In the genomic region with DNA sequence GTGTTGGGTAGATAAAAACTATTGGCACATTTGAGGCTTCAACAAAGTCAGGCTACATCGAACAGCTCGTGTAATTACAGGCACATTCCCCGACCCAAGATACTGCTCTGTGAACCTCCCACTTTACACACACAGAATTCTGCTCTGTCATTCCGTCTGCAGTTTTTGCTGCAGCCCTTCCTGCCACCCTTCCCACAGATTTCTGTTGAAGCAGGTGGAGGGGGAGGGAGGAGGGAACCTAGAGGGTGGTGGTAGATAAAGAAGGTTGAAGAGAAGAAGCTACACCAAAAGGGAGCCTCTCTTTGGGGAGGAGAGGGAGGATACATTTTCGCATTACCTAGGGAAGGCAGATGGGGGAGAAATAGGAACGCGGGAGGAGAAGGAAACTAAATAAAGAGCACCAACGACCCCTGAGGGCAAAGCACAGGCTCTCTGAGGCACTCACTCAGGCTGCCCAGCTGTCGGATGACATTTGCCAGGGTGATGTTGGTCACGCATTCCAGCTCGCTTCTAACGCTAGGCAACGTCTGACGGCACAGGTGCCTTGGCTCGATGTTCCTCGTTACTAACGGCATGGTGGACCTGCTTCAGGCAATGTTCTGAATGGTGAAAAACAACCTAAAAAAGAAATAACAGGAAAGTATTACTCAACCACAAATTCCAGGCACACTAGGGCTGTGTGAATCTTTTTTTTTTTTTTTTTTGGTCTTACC, we compare ENCODE assay signal across 8 cellular contexts. TPM values are rescaled to one million over a fixed set of nuclear protein-coding genes. Genes with fewer than 3 reads are reported as not detected.
DNase-seq lines count a peak whose midpoint lies in the region; ATAC-seq, FAIRE-seq and TF ChIP-seq lines count a peak whose summit lies in the region.

No MANE protein-coding gene starts in this region.

- ATAC-seq in pancreas (peak in 3 of 4 donors; percentile 37 to 72 (median 70)), HG03108 (IDR thresholded peaks at IDR 0.05; ENCODE audit: unreplicated experiment) (no peak), HG02938 (IDR thresholded peaks at IDR 0.05; ENCODE audit: unreplicated experiment) (no peak), HG02763 (IDR thresholded peaks at IDR 0.05; ENCODE audit: unreplicated experiment) (no peak)

- TF ChIP-seq CTCF in fibroblast of the aortic adventitia (IDR thresholded peaks at IDR 0.05; ENCODE audit: insufficient read depth, low read length) (no peak), pancreas (IDR thresholded peaks at IDR 0.05) (no peak)

- intact Hi-C loops in pancreas (cut with DNase I), result loop anchor here in 1 of 3 donors (10.0 kb wide), 1 partner anchor 106 kb away; no protein-coding TSS in a partner anchor

- in situ Hi-C loops in HAP-1 (cut with MboI; ENCODE audit: low sequenced_read_pairs), result no loop called here

- H3K9me3 ChIP-seq in KOPT-K1 (ENCODE audit: insufficient read depth, low read length, poor library complexity, severe bottlenecking) (no peaks in the 10 kb centered on the region), pancreas (no peaks in the 10 kb centered on the region), HAP-1 (no peaks in the 10 kb centered on the region)

- H3K4me1 ChIP-seq in pancreas (peaks cover under 1 to 25% (median 6%) of the 10 kb centered on the region in 3 donors), HAP-1 (no peaks in the 10 kb centered on the region)

- WGBS in pancreas, 2 donors, result 65 to 71% methylated on average over 17 of the region's 17 CpGs

- peak; percentile 10 for DNase-seq in activated CD4-positive, alpha-beta T cell treated with anti-CD3 and anti-CD28 coated beads, Interleukin-2, amount 50 U/mL, for 1 hour
- DNase-seq in fibroblast of the aortic adventitia (ENCODE audit: low read depth) (peak; percentile 40), pancreas (no peak), HAP-1 (ENCODE audit: low spot score in 2 of 2) (no peak)

- H3K36me3 ChIP-seq in KOPT-K1 (ENCODE audit: insufficient read depth, low read length), result peaks cover 37% of the 10 kb centered on the region
- peaks cover 0 to 21% (median 10%) of the 10 kb centered on the region in 3 donors for H3K36me3 ChIP-seq in pancreas
- peaks cover 6% of the 10 kb centered on the region for H3K36me3 ChIP-seq in HAP-1 (replicated peaks)

- H3K27ac ChIP-seq in KOPT-K1 (ENCODE audit: low read depth, low read length, poor library complexity, severe bottlenecking) (peak overlapping the region; percentile 61), pancreas (no peak overlapping the region)

- H3K27me3 ChIP-seq in pancreas (no peaks in the 10 kb centered on the region), HAP-1 (ENCODE audit: low read depth) (no peaks in the 10 kb centered on the region)

- H3K4me3 ChIP-seq in fibroblast of the aortic adventitia (ENCODE audit: low read depth, low read length) (no peak overlapping the region), pancreas (no peak overlapping the region), HAP-1 (no peak overlapping the region)

- FAIRE-seq in pancreas (lab: Jason Lieb, UNC), result no peak

RNA-seq across cellular contexts. Expression of gene GPR3, which starts 36.0 kb away (rescaled TPM):
- total RNA-seq in fibroblast of the aortic adventitia (ENCODE audit: low replicate concordance) (0.99 TPM in 1 of 2 replicates, not detected in the other), pancreas (under 1 TPM in 3 of 6 donors, not detected in 3; 0.09 to 0.28 (median 0.21) TPM)
- polyA plus RNA-seq in pancreas, result under 1 TPM; 0.30 to 0.52 TPM

RNA-seq across cellular contexts. Expression of gene CD164L2, which starts 45.3 kb away (rescaled TPM):
- total RNA-seq in fibroblast of the aortic adventitia (ENCODE audit: low replicate concordance) (not detected in 2 replicates), pancreas (under 1 TPM in 4 of 6 donors, not detected in 2; 0.19 to 0.66 (median 0.44) TPM)
- under 1 TPM; 0.54 to 0.76 TPM for polyA plus RNA-seq in pancreas

RNA-seq across cellular contexts. Expression of gene FCN3, which starts 53.8 kb away (rescaled TPM):
- total RNA-seq in fibroblast of the aortic adventitia (ENCODE audit: low replicate concordance) (not detected in 2 replicates), pancreas (1 to 10 TPM in 5 of 6 donors, under 1 TPM in 1; 0.39 to 8.5 (median 2.2) TPM)
- 10 to 100 TPM; 16.9 to 19.7 TPM for polyA plus RNA-seq in pancreas

Comparison
In these comparisons a context has a peak if more than half of its experiments do, and no peak if none do; other contexts are left out.
1. DNase-seq: peak in activated CD4-positive, alpha-beta T cell treated with anti-CD3 and anti-CD28 coated beads, Interleukin-2, amount 50 U/mL, for 1 hour (single experiment) and fibroblast of the aortic adventitia (single experiment); none in pancreas (0 of 6) and HAP-1 (0 of 2).
2. ATAC-seq: peak in pancreas (3 of 4); none in HG03108 (single experiment), HG02938 (single experiment) and HG02763 (single experiment).